1 cellular context compared by ENCODE assay signal in genomic region chr4:165335163-165335703, GRCh38.
TF ChIP-seq lines count a peak whose summit lies in the region.

No MANE protein-coding gene starts in this region.

TF ChIP-seq in GM12878, 131 proteins besides CTCF, POLR2A, EP300 and RAD21:
- TF ChIP-seq SRF (IDR thresholded peaks at IDR 0.05; ENCODE audit: low read depth in 2 of 2, low read length in 2 of 2) (no peak), POU2F2 (IDR thresholded peaks at IDR 0.05; ENCODE audit: borderline replicate concordance, low read depth, low read length) (no peak), BACH1 (IDR thresholded peaks at IDR 0.05; ENCODE audit: borderline replicate concordance) (no peak), ATF2 (IDR thresholded peaks at IDR 0.05; ENCODE audit: low read length) (no peak), NR2F1 (conservative IDR thresholded peaks at IDR 0.05) (no peak), SPI1 (IDR thresholded peaks at IDR 0.05; ENCODE audit: borderline replicate concordance, insufficient read depth, low read depth, low read length) (no peak), IRF3 (IDR thresholded peaks at IDR 0.05) (no peak)
